In genomic region chr5:120405291-120405864, GRCh38 we compare ENCODE assay signal across 1 cellular context.
TF ChIP-seq lines count a peak whose summit lies in the region.

No MANE protein-coding gene starts in this region.

TF ChIP-seq in GM23338, 12 proteins besides CTCF, POLR2A, EP300 and RAD21 (continued from another document):
- no peak for TF ChIP-seq REST (IDR thresholded peaks at IDR 0.05; ENCODE audit: unreplicated experiment)
- no peak for TF ChIP-seq STAT1 (IDR thresholded peaks at IDR 0.05; ENCODE audit: unreplicated experiment)
